In genomic region chr10:14325325-14325955, GRCh38 we compare ENCODE assay signal across 9 cellular contexts. TPM values are rescaled to one million over a fixed set of nuclear protein-coding genes. Genes with fewer than 3 reads are reported as not detected.
DNase-seq lines count a peak whose midpoint lies in the region; ATAC-seq, FAIRE-seq and TF ChIP-seq lines count a peak whose summit lies in the region.
"Had no signal": no experiment of that assay in that cellular context is flagged by ENCODE, and none has a peak within 500 bp of the region (broad histone marks: within the 10 kb centered on the region; RNA-seq: fewer than 3 reads in every experiment).

No MANE protein-coding gene starts in this region.

- H3K36me3 ChIP-seq in brain microvascular endothelial cell (replicated peaks) = no peaks in the 10 kb centered on the region
- H3K36me3 ChIP-seq in mucosa of descending colon (ENCODE audit: low read depth) = no peaks in the 10 kb centered on the region
- H3K36me3 ChIP-seq: breast epithelium had no signal

- no peak overlapping the region for H3K27ac Mint-ChIP-seq in T-helper 17 cell

- no peak for FAIRE-seq in GM19239 (lab: Jason Lieb, UNC)

- no peak overlapping the region for H3K4me3 Mint-ChIP-seq in T-helper 17 cell

- H3K4me3 ChIP-seq in brain microvascular endothelial cell (ENCODE audit: low read depth, low read length) (no peak overlapping the region), mucosa of descending colon (no peak overlapping the region)
- H3K4me3 ChIP-seq: breast epithelium had no signal

- H3K27me3 Mint-ChIP-seq in T-helper 17 cell = peaks cover 49% of the 10 kb centered on the region

- H3K4me1 ChIP-seq in mucosa of descending colon (ENCODE audit: low read depth) = no peaks in the 10 kb centered on the region
- H3K4me1 ChIP-seq: breast epithelium had no signal

- intact Hi-C loops in mucosa of descending colon (cut with DNase I, micrococcal nuclease) = no loop called here

- peak; percentile 79 for TF ChIP-seq CTCF in brain microvascular endothelial cell (IDR thresholded peaks at IDR 0.05; ENCODE audit: low read depth, low read length, missing control alignments)
- TF ChIP-seq CTCF in mucosa of descending colon (IDR thresholded peaks at IDR 0.05) = no peak

- ATAC-seq in activated CD4-positive, CD25-positive, alpha-beta regulatory T cell treated with anti-CD3 and anti-CD28 coated beads, Interleukin-2, amount 50 U/mL, for 24 hours = no peak
- no peak for ATAC-seq in T-helper 17 cell
- ATAC-seq in mucosa of descending colon = no peak
- no peak for ATAC-seq in HG02970 (IDR thresholded peaks at IDR 0.05; ENCODE audit: low FRiP score, unreplicated experiment)
- ATAC-seq in GM19463 (IDR thresholded peaks at IDR 0.05; ENCODE audit: unreplicated experiment) = no peak

- H3K27me3 ChIP-seq in brain microvascular endothelial cell (replicated peaks) = no peaks in the 10 kb centered on the region

- no peaks in the 10 kb centered on the region for H3K4me1 Mint-ChIP-seq in T-helper 17 cell

- DNase-seq in activated CD4-positive, CD25-positive, alpha-beta regulatory T cell (lab: John Stamatoyannopoulos, UW) = peak; percentile 2 to 34 (median 14)
- peak in 2 of 3 donors; percentile 25 to 26 for DNase-seq in T-helper 17 cell
- DNase-seq in brain microvascular endothelial cell = peak; percentile 35
- DNase-seq in mucosa of descending colon = peak in 2 of 3 donors; percentile 42 to 63
- no peak for DNase-seq in GM19239 (ENCODE audit: insufficient read length, low spot score)

- H3K9me3 ChIP-seq in T-helper 17 cell (ENCODE audit: control insufficient read depth, low read length, poor library complexity, severe bottlenecking) (no peaks in the 10 kb centered on the region), mucosa of descending colon (no peaks in the 10 kb centered on the region)
- H3K9me3 ChIP-seq: breast epithelium had no signal

- in situ Hi-C loops in brain microvascular endothelial cell (cut with HindIII; ENCODE audit: low pct_ligation_motif_present, low sequenced_read_pairs) = no loop called here

- H3K27ac ChIP-seq in brain microvascular endothelial cell = no peak overlapping the region
- H3K27ac ChIP-seq: breast epithelium had no signal

- no peaks in the 10 kb centered on the region for H3K36me3 Mint-ChIP-seq in T-helper 17 cell (ENCODE audit: low read depth)

RNA-seq across cellular contexts. Expression of gene FRMD4A, which starts 5.3 kb away (rescaled TPM):
- 1 to 10 TPM; 1.3 to 2.7 TPM for total RNA-seq in T-helper 17 cell
- 10 to 100 TPM in 2 of 3 donors, 1 to 10 TPM in 1; 9.8 to 40.6 (median 17.2) TPM for total RNA-seq in mucosa of descending colon
